Comparison of ENCODE assay signal across 1 cellular context in genomic region chr22:49951001-49951677, GRCh38.
TF ChIP-seq lines count a peak whose summit lies in the region.

No MANE protein-coding gene starts in this region.

TF ChIP-seq in HepG2, 621 proteins besides CTCF, POLR2A, EP300 and RAD21 (continued from another document and continues in another):
- TF ChIP-seq CSRNP2 (CRISPR knock-in tag; conservative IDR thresholded peaks at IDR 0.05; ENCODE audit: low read depth): no peak
- no peak for TF ChIP-seq ZNF614 (CRISPR knock-in tag; IDR thresholded peaks at IDR 0.05; ENCODE audit: borderline replicate concordance)
- no peak for TF ChIP-seq ZNF619 (CRISPR knock-in tag; IDR thresholded peaks at IDR 0.05)
- TF ChIP-seq SP1 (IDR thresholded peaks at IDR 0.05): no peak
- no peak for TF ChIP-seq SP1 (CRISPR knock-in tag; IDR thresholded peaks at IDR 0.05)
- TF ChIP-seq CEBPZ (IDR thresholded peaks at IDR 0.05; ENCODE audit: low read length): no peak
- no peak for TF ChIP-seq GATA4 (IDR thresholded peaks at IDR 0.05; ENCODE audit: borderline replicate concordance, low read depth)
- TF ChIP-seq SRF (IDR thresholded peaks at IDR 0.05; ENCODE audit: low read depth, low read length): no peak
- TF ChIP-seq ZBTB7B (CRISPR knock-in tag; IDR thresholded peaks at IDR 0.05): no peak
- TF ChIP-seq MED1 (CRISPR knock-in tag; IDR thresholded peaks at IDR 0.05): peak; percentile 37; the same call in 1 of the 2 replicates
- TF ChIP-seq RELA (CRISPR knock-in tag; IDR thresholded peaks at IDR 0.05): no peak
- TF ChIP-seq ZNF432 (CRISPR knock-in tag; IDR thresholded peaks at IDR 0.05; ENCODE audit: borderline replicate concordance): no peak
- no peak for TF ChIP-seq ZNF24 (IDR thresholded peaks at IDR 0.05)
- no peak for TF ChIP-seq MED8 (CRISPR knock-in tag; IDR thresholded peaks at IDR 0.05; ENCODE audit: insufficient replicate concordance)
- TF ChIP-seq ZMAT3 (CRISPR knock-in tag; conservative IDR thresholded peaks at IDR 0.05): 0 out of 2 replicates have a peak, but pooled peaks have one; percentile 38
- TF ChIP-seq DRAP1 (CRISPR knock-in tag; IDR thresholded peaks at IDR 0.05): peak; percentile 60; the same call in 1 of the 2 replicates
- TF ChIP-seq CCAR2 (optimal IDR thresholded peaks at IDR 0.05; ENCODE audit: low read depth, low read length): no peak
- TF ChIP-seq ZBTB3 (CRISPR knock-in tag; IDR thresholded peaks at IDR 0.05; ENCODE audit: borderline replicate concordance, low read depth): no peak; the same call in 1 of the 2 replicates
- TF ChIP-seq HNRNPH1 (optimal IDR thresholded peaks at IDR 0.05; ENCODE audit: low read depth, low read length): no peak
- no peak for TF ChIP-seq ZHX2 (IDR thresholded peaks at IDR 0.05; ENCODE audit: low read depth)
- no peak for TF ChIP-seq ZHX2 (CRISPR knock-in tag; IDR thresholded peaks at IDR 0.05; ENCODE audit: borderline replicate concordance)
- TF ChIP-seq NPAS2 (CRISPR knock-in tag; IDR thresholded peaks at IDR 0.05; ENCODE audit: borderline replicate concordance): no peak
- TF ChIP-seq PRMT3 (CRISPR knock-in tag; IDR thresholded peaks at IDR 0.05; ENCODE audit: borderline replicate concordance, low read depth): no peak
- TF ChIP-seq ZBTB42 (CRISPR knock-in tag; IDR thresholded peaks at IDR 0.05): no peak
- no peak for TF ChIP-seq MLX (CRISPR knock-in tag; IDR thresholded peaks at IDR 0.05)
- no peak for TF ChIP-seq ZNF503 (CRISPR knock-in tag; IDR thresholded peaks at IDR 0.05)
- TF ChIP-seq ZZZ3 (CRISPR knock-in tag; IDR thresholded peaks at IDR 0.05; ENCODE audit: borderline replicate concordance): no peak
- TF ChIP-seq ZNF770 (CRISPR knock-in tag; IDR thresholded peaks at IDR 0.05): peak; percentile 80
- TF ChIP-seq ZFY (CRISPR knock-in tag; IDR thresholded peaks at IDR 0.05): no peak
- TF ChIP-seq JARID2 (CRISPR knock-in tag; IDR thresholded peaks at IDR 0.05; ENCODE audit: insufficient replicate concordance): no peak
- TF ChIP-seq ZNF790 (CRISPR knock-in tag; IDR thresholded peaks at IDR 0.05; ENCODE audit: borderline replicate concordance): no peak
- TF ChIP-seq MAX (IDR thresholded peaks at IDR 0.05): peak; percentile 62; the same call in 1 of the 2 replicates
- TF ChIP-seq ZNF160 (CRISPR knock-in tag; IDR thresholded peaks at IDR 0.05): no peak
- no peak for TF ChIP-seq ZBTB39 (CRISPR knock-in tag; IDR thresholded peaks at IDR 0.05)
- TF ChIP-seq SMARCC2 (IDR thresholded peaks at IDR 0.05): no peak
- TF ChIP-seq ELF3 (CRISPR knock-in tag; IDR thresholded peaks at IDR 0.05): 0 out of 2 replicates have a peak, but pooled peaks have one; percentile 26
- no peak for TF ChIP-seq ZNF512B (CRISPR knock-in tag; IDR thresholded peaks at IDR 0.05; ENCODE audit: borderline replicate concordance)
- TF ChIP-seq ZNF703 (CRISPR knock-in tag; IDR thresholded peaks at IDR 0.05; ENCODE audit: borderline replicate concordance): no peak
- TF ChIP-seq ZNF451 (CRISPR knock-in tag; IDR thresholded peaks at IDR 0.05): no peak
